Comparison of ENCODE assay signal across 8 cellular contexts in the genomic region with DNA sequence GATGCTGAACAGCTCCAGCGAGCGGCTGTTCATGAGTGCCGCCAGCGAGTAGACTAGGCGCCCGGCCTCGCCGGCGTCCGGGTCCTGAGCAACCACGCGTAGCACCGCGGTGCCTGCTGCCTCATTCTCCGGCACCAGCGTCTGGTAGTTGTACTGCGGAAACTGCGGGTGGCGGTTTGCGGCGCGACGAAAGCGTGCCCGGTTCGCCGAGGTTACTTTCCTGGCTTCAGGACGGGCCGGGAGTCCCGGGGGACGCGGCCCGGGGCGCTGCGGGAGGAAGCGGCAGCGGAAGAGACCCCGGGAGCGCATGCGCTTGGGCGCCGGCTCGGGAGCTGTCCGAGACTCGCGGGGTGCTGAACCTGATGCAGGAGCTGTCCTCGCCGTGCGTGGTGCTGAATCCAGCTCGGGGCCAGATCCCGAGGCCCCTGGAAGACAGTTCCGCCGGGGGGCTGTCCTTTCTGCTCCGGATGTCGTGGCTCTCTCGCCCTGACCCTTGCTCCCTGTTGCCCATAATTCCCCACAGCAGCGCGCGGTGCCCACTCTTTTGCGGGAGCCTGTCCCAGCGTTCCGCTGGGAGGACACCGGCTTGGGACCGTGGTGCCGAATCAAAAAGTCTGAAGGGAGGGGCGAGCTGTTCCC. TPM values are rescaled to one million over a fixed set of nuclear protein-coding genes. Genes with fewer than 3 reads are reported as not detected.
A peak's percentile ranks its signal among the peaks of the same experiment; 100 is the strongest.
DNase-seq lines count a peak whose midpoint lies in the region; ATAC-seq and TF ChIP-seq lines count a peak whose summit lies in the region.

No MANE protein-coding gene starts in this region.

- H3K9me3 ChIP-seq in SJSA1 (replicated peaks): no peaks in the 10 kb centered on the region; the same call in 1 of the 2 replicates
- H3K9me3 ChIP-seq in heart right ventricle: no peaks in the 10 kb centered on the region
- H3K9me3 ChIP-seq in aorta (ENCODE audit: control insufficient read depth, low read length): no peaks in the 10 kb centered on the region

- no peak for TF ChIP-seq CTCF in GM12865 (IDR thresholded peaks at IDR 0.05; ENCODE audit: insufficient read depth, low read depth, low read length, missing control alignments)
- no peak for TF ChIP-seq CTCF in heart right ventricle (IDR thresholded peaks at IDR 0.05)

- H3K36me3 Mint-ChIP-seq in activated naive CD8-positive, alpha-beta T cell treated with anti-CD3 and anti-CD28 coated beads, Interleukin-2, amount 10 ng/mL, durations not matched to agents 7 days and 5 days: no peaks in the 10 kb centered on the region

- peaks cover 8% of the 10 kb centered on the region for H3K27me3 ChIP-seq in SJSA1 (replicated peaks)
- peaks cover 0 to 45% (median 14%) of the 10 kb centered on the region in 7 donors for H3K27me3 ChIP-seq in heart right ventricle
- H3K27me3 ChIP-seq in aorta (ENCODE audit: control insufficient read depth in 1 of 2, insufficient read depth in 2 of 2, low read length in 1 of 2): no peaks in the 10 kb centered on the region

- POLR2A ChIA-PET in activated naive CD8-positive, alpha-beta T cell treated with anti-CD3 and anti-CD28 coated beads, Interleukin-2, amount 10 ng/mL, durations not matched to agents 7 days and 5 days (lab: Charles Lee): no interaction called here

- 1 to 3% methylated on average over 59 to 66 of the region's 66 CpGs for WGBS in heart right ventricle, 2 donors
- 0 to 1% methylated on average over 66 of the region's 66 CpGs for WGBS in aorta, 2 donors

- peaks cover 21% of the 10 kb centered on the region for H3K4me1 ChIP-seq in SJSA1 (replicated peaks)
- H3K4me1 ChIP-seq in heart right ventricle: peaks cover 4 to 39% (median 23%) of the 10 kb centered on the region in 9 donors
- H3K4me1 ChIP-seq in aorta (ENCODE audit: control insufficient read depth in 1 of 2, insufficient read depth in 2 of 2, low read length in 2 of 2): no peaks in the 10 kb centered on the region

- H3K27me3 Mint-ChIP-seq in activated naive CD8-positive, alpha-beta T cell treated with anti-CD3 and anti-CD28 coated beads, Interleukin-2, amount 10 ng/mL, durations not matched to agents 7 days and 5 days: peaks cover 8% of the 10 kb centered on the region

- no peaks in the 10 kb centered on the region for H3K36me3 ChIP-seq in SJSA1
- H3K36me3 ChIP-seq in heart right ventricle: peaks cover 0 to 2% (median 0%) of the 10 kb centered on the region in 9 donors
- no peaks in the 10 kb centered on the region for H3K36me3 ChIP-seq in aorta (ENCODE audit: control insufficient read depth in 1 of 2, insufficient read depth in 2 of 2, low read length in 1 of 2)

- ATAC-seq in activated naive CD8-positive, alpha-beta T cell treated with anti-CD3 and anti-CD28 coated beads, Interleukin-2, amount 10 ng/mL, durations not matched to agents 7 days and 5 days (ENCODE audit: low read depth): peak; percentile 15
- ATAC-seq in heart right ventricle: peak in 4 of 8 donors; percentile 11 to 43 (median 32)
- ATAC-seq in aorta (ENCODE audit: low FRiP score): peak; percentile 71
- no peak for ATAC-seq in GM21367 (IDR thresholded peaks at IDR 0.05; ENCODE audit: unreplicated experiment)

- H3K4me3 ChIP-seq in GM12865 (ENCODE audit: low read depth, low read length) (peak overlapping the region; percentile 47; the same call in 1 of the 2 replicates), SJSA1 (peak overlapping the region; percentile 22), heart right ventricle (peak overlapping the region in 9 of 10 donors; percentile 11 to 51 (median 43)), aorta (ENCODE audit: low read length in 2 of 2) (no peak overlapping the region)

- peaks cover 13% of the 10 kb centered on the region for H3K4me1 Mint-ChIP-seq in activated naive CD8-positive, alpha-beta T cell treated with anti-CD3 and anti-CD28 coated beads, Interleukin-2, amount 10 ng/mL, durations not matched to agents 7 days and 5 days

- peak; percentile 70 for DNase-seq in GM12865 (ENCODE audit: low read depth)
- peak in 1 of 2 experiments; percentile 44 for DNase-seq in SJSA1 (ENCODE audit: low read depth in 1 of 2, low spot score in 2 of 2)
- peak; percentile 93 for DNase-seq in activated naive CD8-positive, alpha-beta T cell treated with anti-CD3 and anti-CD28 coated beads, Interleukin-2, amount 10 ng/mL, durations not matched to agents 7 days and 5 days
- DNase-seq in heart right ventricle: peak; percentile 46 to 72
- peak; percentile 53 for DNase-seq in putamen (ENCODE audit: low spot score)
- DNase-seq in aorta: peak; percentile 78 to 91
- no peak for DNase-seq in SKM-1 treated with dmso at 0.1 percent for 144 hours (lab: John Stamatoyannopoulos, UW; ENCODE audit: unreplicated experiment)

- H3K4me3 Mint-ChIP-seq in activated naive CD8-positive, alpha-beta T cell treated with anti-CD3 and anti-CD28 coated beads, Interleukin-2, amount 10 ng/mL, durations not matched to agents 7 days and 5 days: peak overlapping the region; percentile 53

- H3K27ac ChIP-seq in SJSA1 (no peak overlapping the region), heart right ventricle (no peak overlapping the region), aorta (ENCODE audit: low read depth in 1 of 2, low read length in 2 of 2) (no peak overlapping the region)

- no peak overlapping the region for H3K27ac Mint-ChIP-seq in activated naive CD8-positive, alpha-beta T cell treated with anti-CD3 and anti-CD28 coated beads, Interleukin-2, amount 10 ng/mL, durations not matched to agents 7 days and 5 days

- intact Hi-C loops in heart right ventricle (cut with DNase I) (no loop called here), aorta (cut with DNase I) (no loop called here)

- no peaks in the 10 kb centered on the region for H3K9me3 Mint-ChIP-seq in activated naive CD8-positive, alpha-beta T cell treated with anti-CD3 and anti-CD28 coated beads, Interleukin-2, amount 10 ng/mL, durations not matched to agents 7 days and 5 days

RNA-seq across cellular contexts. Expression of a gene that starts 1.1 kb away (rescaled TPM):
- under 0.01 and 0.26 TPM in 2 replicates for total RNA-seq in SJSA1 (2014; rRNA removed; shearing (Covaris generic))
- total RNA-seq in activated naive CD8-positive, alpha-beta T cell treated with anti-CD3 and anti-CD28 coated beads, Interleukin-2, amount 10 ng/mL, durations not matched to agents 7 days and 5 days: 10 to 100 TPM; 15.6 to 16.2 TPM
- total RNA-seq in heart right ventricle (under 1 TPM; 0.10 to 0.44 (median 0.17) TPM), aorta (1 to 10 TPM in 1 of 2 donors, under 1 TPM in 1; 0.91 to 1.3 TPM)
- polyA plus RNA-seq in heart right ventricle (under 1 TPM; 0.10 to 0.44 TPM), aorta (1 to 10 TPM in 1 of 2 donors, under 1 TPM in 1; 0.25 to 1.3 TPM)

RNA-seq across cellular contexts. Expression of a gene that starts 24.1 kb away (rescaled TPM):
- total RNA-seq in SJSA1 (2014; rRNA removed; shearing (Covaris generic)): 8.7 and 10.2 TPM in 2 replicates
- total RNA-seq in activated naive CD8-positive, alpha-beta T cell treated with anti-CD3 and anti-CD28 coated beads, Interleukin-2, amount 10 ng/mL, durations not matched to agents 7 days and 5 days: 10 to 100 TPM; 46.9 to 48.7 TPM
- total RNA-seq in heart right ventricle (10 to 100 TPM in 9 of 10 donors, 1 to 10 TPM in 1; 9.4 to 21.1 (median 15.1) TPM), aorta (10 to 100 TPM; 26.4 to 31.9 TPM)
- polyA plus RNA-seq in heart right ventricle (10 to 100 TPM; 13.0 to 14.3 TPM), aorta (10 to 100 TPM; 11.8 to 28.7 TPM)

RNA-seq across cellular contexts. Expression of a gene that starts 26.4 kb away (rescaled TPM):
- 10.6 and 16.4 TPM in 2 replicates for total RNA-seq in SJSA1 (2014; rRNA removed; shearing (Covaris generic))
- total RNA-seq in activated naive CD8-positive, alpha-beta T cell treated with anti-CD3 and anti-CD28 coated beads, Interleukin-2, amount 10 ng/mL, durations not matched to agents 7 days and 5 days: 10 to 100 TPM; 54.4 to 54.7 TPM
- 10 to 100 TPM in 6 of 10 donors, 1 to 10 TPM in 4; 5.2 to 17.7 (median 10.2) TPM for total RNA-seq in heart right ventricle
- 10 to 100 TPM; 11.3 to 25.4 TPM for polyA plus RNA-seq in heart right ventricle
- 10 to 100 TPM; 30.7 to 33.6 TPM for total RNA-seq in aorta
- 100 to 1,000 TPM in 1 of 2 donors, 10 to 100 TPM in 1; 10.5 to 154 TPM for polyA plus RNA-seq in aorta

RNA-seq across cellular contexts. Expression of a gene that starts 40.1 kb away (rescaled TPM):
- not detected in 2 replicates for total RNA-seq in SJSA1 (2014; rRNA removed; shearing (Covaris generic))
- not detected for total RNA-seq in activated naive CD8-positive, alpha-beta T cell treated with anti-CD3 and anti-CD28 coated beads, Interleukin-2, amount 10 ng/mL, durations not matched to agents 7 days and 5 days
- total RNA-seq in heart right ventricle (not detected), aorta (not detected)
- polyA plus RNA-seq in heart right ventricle (not detected), aorta (1 to 10 TPM in 1 of 2 donors, not detected in 1; 5.7 TPM)

RNA-seq across cellular contexts. Expression of a gene that starts 52.2 kb away (rescaled TPM):
- 377 and 397 TPM in 2 replicates for total RNA-seq in SJSA1 (2014; rRNA removed; shearing (Covaris generic))
- total RNA-seq in activated naive CD8-positive, alpha-beta T cell treated with anti-CD3 and anti-CD28 coated beads, Interleukin-2, amount 10 ng/mL, durations not matched to agents 7 days and 5 days: 100 to 1,000 TPM; 144 to 148 TPM
- total RNA-seq in heart right ventricle: 1,000 to 10,000 TPM in 9 of 10 donors, 100 to 1,000 TPM in 1; 723 to 1,173 (median 1,035) TPM
- polyA plus RNA-seq in heart right ventricle: 1,000 to 10,000 TPM in 1 of 2 donors, 100 to 1,000 TPM in 1; 859 to 1,330 TPM
- total RNA-seq in aorta: 100 to 1,000 TPM in 1 of 2 donors, 10 to 100 TPM in 1; 95.6 to 143 TPM
- 100 to 1,000 TPM; 149 to 203 TPM for polyA plus RNA-seq in aorta

Comparison
In these comparisons a context has a peak if more than half of its experiments do, and no peak if none do; other contexts are left out.
1. H3K4me3 ChIP-seq: peak in GM12865 (single experiment), SJSA1 (single experiment) and heart right ventricle (9 of 10); none in aorta (0 of 2).
2. RNA of a gene that starts 1.1 kb away (total RNA-seq): 15.6 to 16.2 TPM in activated naive CD8-positive, alpha-beta T cell treated with anti-CD3 and anti-CD28 coated beads, Interleukin-2, amount 10 ng/mL, durations not matched to agents 7 days and 5 days; 0.91 to 1.3 TPM in aorta, under 0.01 to 0.26 TPM in SJSA1 and 0.10 to 0.44 TPM in heart right ventricle; every median in the first group is over 4 times any median in the second.